In genomic region chr7:121278120-121279021, GRCh38 we compare ENCODE assay signal across 8 cellular contexts.
DNase-seq lines count a peak whose midpoint lies in the region; ATAC-seq and TF ChIP-seq lines count a peak whose summit lies in the region.

No MANE protein-coding gene starts in this region.

- no peak overlapping the region for H3K4me3 ChIP-seq in choroid plexus epithelial cell (ENCODE audit: low read depth, low read length)

- peak; percentile 100 for ATAC-seq in GM21447 (IDR thresholded peaks at IDR 0.05; ENCODE audit: unreplicated experiment)
- ATAC-seq in HG03558 (IDR thresholded peaks at IDR 0.05; ENCODE audit: extremely low read depth, unreplicated experiment): peak; percentile 99

- no peak for TF ChIP-seq CTCF in choroid plexus epithelial cell (conservative IDR thresholded peaks at IDR 0.05; ENCODE audit: low read depth, low read length)

- DNase-seq in GM03348 (ENCODE audit: low spot score): peak; percentile 45
- peak; percentile 80 for DNase-seq in choroid plexus epithelial cell (ENCODE audit: low read depth)
- DNase-seq in stimulated activated CD4-positive, alpha-beta T cell treated with anti-CD3 and anti-CD28 coated beads, Interleukin-12 subunit alpha, Interleukin-12 subunit beta, amount 100 ng/mL, for 4 hours: no peak
- no peak for DNase-seq in SHP77 treated with DMSO at 0.1 percent for 48 hours (lab: John Stamatoyannopoulos, UW)
- DNase-seq in NCI-H1105 (lab: John Stamatoyannopoulos, UW): no peak
- no peak for DNase-seq in stimulated activated CD8-positive, alpha-beta memory T cell treated with anti-CD3 and anti-CD28 coated beads, Interleukin-4, amount 100 ng/mL, for 48 hours

Comparison
In these comparisons a context has a peak if more than half of its experiments do, and no peak if none do; other contexts are left out.
1. DNase-seq: peak in GM03348 (single experiment) and choroid plexus epithelial cell (single experiment); none in stimulated activated CD4-positive, alpha-beta T cell treated with anti-CD3 and anti-CD28 coated beads, Interleukin-12 subunit alpha, Interleukin-12 subunit beta, amount 100 ng/mL, for 4 hours (single experiment), SHP77 treated with DMSO at 0.1 percent for 48 hours (single experiment), NCI-H1105 (single experiment) and stimulated activated CD8-positive, alpha-beta memory T cell treated with anti-CD3 and anti-CD28 coated beads, Interleukin-4, amount 100 ng/mL, for 48 hours (single experiment).